Comparison of ENCODE assay signal across 1 cellular context in the genomic region with DNA sequence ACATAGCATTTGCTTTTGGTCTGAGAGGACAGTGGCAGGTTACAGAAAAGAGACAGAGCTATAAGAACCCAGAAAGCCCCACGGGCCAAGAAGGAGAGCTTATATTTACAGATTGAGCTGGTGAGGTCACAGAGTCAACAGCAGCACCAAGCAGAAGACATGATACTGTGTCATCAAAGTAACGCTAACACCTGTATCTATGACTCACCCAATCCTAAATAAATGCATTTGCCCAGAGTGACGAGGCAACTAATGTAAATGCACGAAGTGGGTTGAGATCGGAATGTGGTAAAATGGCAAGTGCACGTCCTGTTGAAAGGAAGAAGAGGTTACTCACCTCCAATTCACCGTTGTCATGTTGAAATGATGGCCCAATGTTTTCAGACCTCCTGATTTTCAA.
TF ChIP-seq lines count a peak whose summit lies in the region.

No MANE protein-coding gene starts in this region.

TF ChIP-seq in HepG2, 621 proteins besides CTCF, POLR2A, EP300 and RAD21 (continued from another document):
- TF ChIP-seq, protein P1, sequence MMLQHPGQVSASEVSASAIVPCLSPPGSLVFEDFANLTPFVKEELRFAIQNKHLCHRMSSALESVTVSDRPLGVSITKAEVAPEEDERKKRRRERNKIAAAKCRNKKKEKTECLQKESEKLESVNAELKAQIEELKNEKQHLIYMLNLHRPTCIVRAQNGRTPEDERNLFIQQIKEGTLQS (CRISPR knock-in tag; IDR thresholded peaks at IDR 0.05), result 0 out of 2 replicates have a peak, but pooled peaks have one; percentile 38
TF ChIP-seq in HepG2: peak in this region for 7.
